17 cellular contexts compared by ENCODE assay signal in the genomic region with DNA sequence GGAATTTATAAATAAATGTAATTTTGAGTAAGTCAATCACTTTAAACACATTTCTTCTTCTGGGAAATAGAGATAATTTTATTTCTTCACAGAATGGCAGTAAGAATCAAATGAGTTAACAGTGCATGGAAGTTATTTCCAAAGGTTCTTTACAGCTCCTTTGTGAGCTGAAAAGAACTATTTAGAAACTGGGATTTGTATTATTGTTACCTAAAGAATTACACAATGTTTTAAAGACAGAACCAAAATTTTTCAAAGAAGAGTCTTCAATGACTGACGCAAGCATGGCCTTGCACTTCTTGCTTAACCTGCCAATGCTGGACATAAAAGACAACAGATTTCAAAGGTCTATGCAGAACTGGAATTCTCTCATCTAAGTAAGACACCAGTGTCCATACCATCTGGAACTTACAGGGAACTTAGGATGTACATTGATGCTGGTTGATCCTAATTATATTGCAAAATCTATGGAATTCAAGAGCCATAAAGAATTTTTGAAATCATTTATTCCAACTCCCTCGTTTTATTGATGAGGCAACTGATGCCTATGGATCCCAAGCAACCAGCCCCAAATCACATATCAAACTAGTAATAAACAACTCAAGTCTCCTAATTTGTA. TPM values are rescaled to one million over a fixed set of nuclear protein-coding genes. Genes with fewer than 3 reads are reported as not detected.
DNase-seq lines count a peak whose midpoint lies in the region; ATAC-seq and TF ChIP-seq lines count a peak whose summit lies in the region.
"Had no signal": no experiment of that assay in that cellular context is flagged by ENCODE, and none has a peak within 500 bp of the region (broad histone marks: within the 10 kb centered on the region; RNA-seq: fewer than 3 reads in every experiment).

No MANE protein-coding gene starts in this region.

- H4K5ac ChIP-seq in IMR-90 (ENCODE audit: low read depth, low read length) = no peak overlapping the region

- no peak overlapping the region for H3K27ac ChIP-seq in IMR-90 (ENCODE audit: insufficient read depth, low read length)
- peak overlapping the region; percentile 63 for H3K27ac ChIP-seq in angular gyrus (ENCODE audit: low read depth, low read length)

- TF ChIP-seq CTCF in IMR-90 (conservative IDR thresholded peaks at IDR 0.05; ENCODE audit: low read depth, low read length) (no peak), progenitor cell of endocrine pancreas (IDR thresholded peaks at IDR 0.05; ENCODE audit: unreplicated experiment) (no peak)

- H3K27me3 Mint-ChIP-seq in immature natural killer cell (ENCODE audit: low read depth in 3 of 3) (peaks cover 6 to 10% (median 10%) of the 10 kb centered on the region in 3 donors), progenitor cell of endocrine pancreas (peaks cover 76% of the 10 kb centered on the region)

- ATAC-seq in IMR-90 (ENCODE audit: low read depth) = no peak
- ATAC-seq: Right ventricle myocardium inferior had no signal

- no peaks in the 10 kb centered on the region for H3K36me3 Mint-ChIP-seq in immature natural killer cell
- H3K36me3 Mint-ChIP-seq in progenitor cell of endocrine pancreas (ENCODE audit: insufficient read depth) = no peaks in the 10 kb centered on the region

- peaks cover 23 to 64% of the 10 kb centered on the region in 2 donors for H3K4me1 Mint-ChIP-seq in immature natural killer cell
- H3K4me1 Mint-ChIP-seq in progenitor cell of endocrine pancreas (ENCODE audit: low read depth) = no peaks in the 10 kb centered on the region

- no peak overlapping the region for H2AK5ac ChIP-seq in IMR-90 (ENCODE audit: low read depth, low read length)

- H3K9me3 ChIP-seq in IMR-90 (ENCODE audit: control insufficient read depth, insufficient read depth, low read length) = no peaks in the 10 kb centered on the region
- H3K9me3 ChIP-seq: MG63 had no signal

- peaks cover 9% of the 10 kb centered on the region; the same call in 1 of the 2 replicates for H3K9me1 ChIP-seq in IMR-90 (ENCODE audit: insufficient read depth, low read length)

- H3K4me3 Mint-ChIP-seq in immature natural killer cell = peak overlapping the region in 3 of 5 donors; percentile 65 to 84 (median 80)
- no peak overlapping the region for H3K4me3 Mint-ChIP-seq in progenitor cell of endocrine pancreas (ENCODE audit: low read depth)

- dilution Hi-C loops in IMR-90 (cut with HindIII; ENCODE audit: low sequenced_read_pairs, unreplicated experiment) = no loop called here

- H3K27me3 ChIP-seq in IMR-90 (ENCODE audit: control insufficient read depth, insufficient read depth, low read length) = no peaks in the 10 kb centered on the region; the same call in 1 of the 2 replicates

- no peak overlapping the region for H2BK20ac ChIP-seq in IMR-90 (ENCODE audit: low read depth, low read length)

- no CpG with 5 or more reads among the region's 2 CpGs for WGBS in IMR-90 (ENCODE audit: extremely low coverage in 2 of 2, insufficient read length in 1 of 2), 2 experiments

- no peak overlapping the region for H4K91ac ChIP-seq in IMR-90 (ENCODE audit: insufficient read depth, low read depth, low read length)

- H2BK120ac ChIP-seq in IMR-90 (ENCODE audit: low read depth, low read length) = no peak overlapping the region

- DNase-seq in IMR-90 (no peak), immature natural killer cell (no peak), superior temporal gyrus (ENCODE audit: extremely low spot score) (peak; percentile 81), progenitor cell of endocrine pancreas (ENCODE audit: low spot score, unreplicated experiment) (no peak), NCI-H510A (lab: John Stamatoyannopoulos, UW) (no peak), OCI-M2 (lab: John Stamatoyannopoulos, UW; ENCODE audit: unreplicated experiment) (no peak)
- DNase-seq: DMS79 treated with DMSO at 0.1 percent for 48 hours; Karpas-422; MG63; NCI-H1092 treated with DMSO at 0.1 percent for 48 hours; NCI-H2029 treated with DMSO at 0.1 percent for 48 hours; NCI-H2171; NK-92 treated with Interleukin-12 subunit alpha and Interleukin-12 subunit beta, amount 100 ng/mL, for 24 hours had no signal

- H3K23ac ChIP-seq in IMR-90 (ENCODE audit: low read depth, low read length) = no peak overlapping the region

- H2AFZ ChIP-seq in IMR-90 (replicated peaks; ENCODE audit: low read length, poor library complexity) = no peak overlapping the region

- POLR2A ChIA-PET in IMR-90 (lab: Charles Lee; ENCODE audit: unreplicated experiment) = no interaction called here

- H3K9ac ChIP-seq in IMR-90 (ENCODE audit: low read depth, low read length) = no peak overlapping the region

- no peak overlapping the region for H2BK5ac ChIP-seq in IMR-90 (ENCODE audit: low read depth, low read length, poor library complexity, severe bottlenecking)

- no peak overlapping the region for H3K18ac ChIP-seq in IMR-90 (ENCODE audit: low read depth, low read length)

- H4K20me1 ChIP-seq in IMR-90 (ENCODE audit: insufficient read depth, low read length) = no peaks in the 10 kb centered on the region

- peaks cover 0 to 10% of the 10 kb centered on the region in 2 experiments; a peak in 2 of 4 replicates for H3K79me1 ChIP-seq in IMR-90 (ENCODE audit: low read depth in 1 of 2, low read length in 2 of 2)

- H3K4me3 ChIP-seq in IMR-90 (ENCODE audit: insufficient read depth, low read depth, low read length) = no peak overlapping the region
- H3K4me3 ChIP-seq: MG63 had no signal

- H3K27ac Mint-ChIP-seq in immature natural killer cell = no peak overlapping the region
- H3K27ac Mint-ChIP-seq in progenitor cell of endocrine pancreas = no peak overlapping the region
- H3K27ac Mint-ChIP-seq: CD14-positive monocyte had no signal

- TF ChIP-seq POLR2A in IMR-90 (IDR thresholded peaks at IDR 0.05; ENCODE audit: low read depth, low read length) = no peak

- TF ChIP-seq RAD21 in IMR-90 (IDR thresholded peaks at IDR 0.05; ENCODE audit: low read length) = no peak

- H3K9me3 Mint-ChIP-seq in immature natural killer cell = no peaks in the 10 kb centered on the region
- H3K9me3 Mint-ChIP-seq in progenitor cell of endocrine pancreas (ENCODE audit: low read depth) = no peaks in the 10 kb centered on the region

- no peak overlapping the region for H4K8ac ChIP-seq in IMR-90 (ENCODE audit: low read depth in 2 of 2, low read length in 2 of 2)

- no peak overlapping the region for H3K56ac ChIP-seq in IMR-90 (ENCODE audit: extremely low read depth, insufficient read depth, low read length)

- H2BK15ac ChIP-seq in IMR-90 (ENCODE audit: low read depth, low read length) = no peak overlapping the region

- no peaks in the 10 kb centered on the region for H3K36me3 ChIP-seq in IMR-90 (ENCODE audit: control insufficient read depth, insufficient read depth, low read length)
- H3K36me3 ChIP-seq: MG63 had no signal

- H3K14ac ChIP-seq in IMR-90 (replicated peaks; ENCODE audit: low read depth, low read length) = no peak overlapping the region

- H3K4ac ChIP-seq in IMR-90 (ENCODE audit: low read depth, low read length) = no peak overlapping the region

- H2AK9ac ChIP-seq in IMR-90 (replicated peaks; ENCODE audit: low read depth, low read length, poor library complexity) = no peak overlapping the region

- BruUV-seq in IMR-90 (replicated peaks; lab: Mats Ljungman, UMichigan) = no TSS peak

- intact Hi-C loops in IMR-90 (cut with micrococcal nuclease) = no loop called here

- peaks cover 8% of the 10 kb centered on the region; the same call in 1 of the 2 replicates for H3K4me1 ChIP-seq in IMR-90 (ENCODE audit: control insufficient read depth, insufficient read depth, low read length)

- CTCF ChIA-PET in IMR-90 (lab: Yijun Ruan, JAX) = no interaction called here

- in situ Hi-C loops in IMR-90 (cut with MboI; ENCODE audit: low sequenced_read_pairs) = loop anchor here (10.0 kb wide), 1 partner anchor 90 kb away; no protein-coding TSS in a partner anchor

- no peak overlapping the region for H3K4me2 ChIP-seq in IMR-90 (ENCODE audit: low read depth, low read length)

TF ChIP-seq in IMR-90, 13 proteins besides CTCF, POLR2A, EP300 and RAD21:
- TF ChIP-seq RFX5 (IDR thresholded peaks at IDR 0.05; ENCODE audit: low read depth, low read length) = no peak
- TF ChIP-seq CEBPB (IDR thresholded peaks at IDR 0.05; ENCODE audit: low read depth, low read length) = peak; percentile 11; the same call in 1 of the 2 replicates

RNA-seq across cellular contexts. Expression of a gene that starts 2.7 kb away (rescaled TPM):
- total RNA-seq in IMR-90 (2012; rRNA removed) (2.3 and 3.3 TPM in 2 replicates), progenitor cell of endocrine pancreas (1.6 and 1.7 TPM in 2 replicates)
- polyA plus RNA-seq in IMR-90 (2012; rRNA removed) (4.1 and 4.2 TPM in 2 replicates), immature natural killer cell (10 to 100 TPM in 1 of 3 donors, 1 to 10 TPM in 2; 1.2 to 13.0 (median 9.0) TPM)
- 1.9 and 2.2 TPM in 2 replicates for polyA plus RNA-seq in IMR-90 (2012; cell fraction: cytosol; rRNA removed)
- 7.8 and 14.6 TPM in 2 replicates for polyA plus RNA-seq in IMR-90 (2012; cell fraction: nucleus; rRNA removed; ENCODE audit: low replicate concordance)
- total RNA-seq: HT-29 had no signal
- polyA plus RNA-seq: CD14-positive monocyte had no signal

RNA-seq across cellular contexts. Expression of a gene that starts 16.7 kb away (rescaled TPM):
- total RNA-seq in IMR-90 (2012; rRNA removed) (45.0 and 80.3 TPM in 2 replicates), progenitor cell of endocrine pancreas (22.4 and 23.7 TPM in 2 replicates)
- polyA plus RNA-seq in IMR-90 (2012; rRNA removed) (26.7 and 32.4 TPM in 2 replicates), immature natural killer cell (10 to 100 TPM; 83.2 to 94.4 (median 87.9) TPM)
- 59.8 and 60.1 TPM in 2 replicates for polyA plus RNA-seq in IMR-90 (2012; cell fraction: cytosol; rRNA removed)
- 18.1 and 26.0 TPM in 2 replicates for polyA plus RNA-seq in IMR-90 (2012; cell fraction: nucleus; rRNA removed; ENCODE audit: low replicate concordance)
